In the genomic region with DNA sequence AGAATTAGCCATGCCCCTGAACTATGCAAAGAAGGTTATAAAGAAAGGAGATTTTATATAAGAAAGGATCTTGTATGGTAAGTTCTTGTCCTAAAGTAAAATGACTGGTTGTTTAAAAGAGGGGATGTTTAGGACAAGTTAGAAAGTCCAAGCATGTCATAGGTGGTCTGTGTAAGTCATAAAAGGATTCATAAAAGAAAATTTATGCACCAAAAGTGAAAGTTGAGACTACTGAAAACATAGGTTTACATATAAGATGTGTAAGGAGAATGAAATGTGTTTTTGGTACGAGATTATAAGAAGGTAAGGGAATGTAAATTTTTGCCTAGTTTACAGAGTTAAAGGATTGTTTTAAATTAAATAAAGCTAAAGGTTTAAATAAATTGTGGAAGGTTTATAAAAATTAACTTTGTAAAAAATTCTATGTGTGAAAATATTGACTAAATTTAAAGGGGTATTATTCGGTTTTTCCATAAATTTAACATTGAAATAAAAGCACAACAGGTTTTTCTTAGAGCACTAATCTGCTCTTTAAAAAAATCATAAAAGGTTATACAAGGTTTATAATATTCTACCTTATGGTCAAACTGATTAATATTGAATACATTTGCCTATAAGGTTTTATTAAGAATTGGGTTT, we compare ENCODE assay signal across 2 cellular contexts.
A peak's percentile ranks its signal among the peaks of the same experiment; 100 is the strongest.
TF ChIP-seq lines count a peak whose summit lies in the region.

No MANE protein-coding gene starts in this region.

TF ChIP-seq in HepG2, 621 proteins besides CTCF, POLR2A, EP300 and RAD21 (continues in another document):
- TF ChIP-seq ZNF766 (CRISPR knock-in tag; IDR thresholded peaks at IDR 0.05; ENCODE audit: borderline replicate concordance) (no peak), PRDM15 (CRISPR knock-in tag; IDR thresholded peaks at IDR 0.05) (no peak), ZNF343 (CRISPR knock-in tag; IDR thresholded peaks at IDR 0.05) (no peak), TOPORS (CRISPR knock-in tag; IDR thresholded peaks at IDR 0.05) (peak; percentile 38; the same call in 1 of the 2 replicates), MATR3 (CRISPR knock-in tag; IDR thresholded peaks at IDR 0.05) (no peak), ZFP90 (CRISPR knock-in tag; IDR thresholded peaks at IDR 0.05; ENCODE audit: borderline replicate concordance) (no peak), DZIP1 (CRISPR knock-in tag; IDR thresholded peaks at IDR 0.05) (no peak), STAT6 (CRISPR knock-in tag; IDR thresholded peaks at IDR 0.05; ENCODE audit: borderline replicate concordance) (no peak), ZNF562 (CRISPR knock-in tag; IDR thresholded peaks at IDR 0.05; ENCODE audit: borderline replicate concordance) (no peak)

TF ChIP-seq in K562, 482 proteins besides CTCF, POLR2A, EP300 and RAD21:
- TF ChIP-seq ZFP36 (IDR thresholded peaks at IDR 0.05; ENCODE audit: low read depth, low read length, partially characterized antibody) (peak; percentile 58), ZNF764 (CRISPR knock-in tag; IDR thresholded peaks at IDR 0.05; ENCODE audit: low read depth) (no peak)
